20 cellular contexts compared by ENCODE assay signal in the genomic region with DNA sequence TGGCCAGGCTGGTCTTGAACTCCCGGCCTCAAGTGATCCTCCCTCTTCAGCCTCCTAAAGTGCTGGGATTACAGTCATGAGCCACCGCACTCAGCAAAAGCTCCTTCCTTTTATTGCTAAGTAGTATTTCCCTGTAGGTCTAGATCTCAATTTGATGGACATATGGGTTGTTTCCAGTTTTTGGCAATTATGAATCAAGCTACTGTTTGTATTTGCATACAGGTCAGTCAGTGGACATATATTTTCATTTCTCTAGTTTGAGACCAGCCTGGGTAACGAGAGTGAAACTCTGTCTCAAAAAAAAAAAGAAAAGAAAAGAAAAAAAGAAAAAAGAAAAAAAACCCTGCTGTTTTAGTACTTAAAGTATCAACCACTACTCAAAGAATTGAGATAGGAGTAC. TPM values are rescaled to one million over a fixed set of nuclear protein-coding genes. Genes with fewer than 3 reads are reported as not detected.
"Had no signal": no experiment of that assay in that cellular context is flagged by ENCODE, and none has a peak within 500 bp of the region (broad histone marks: within the 10 kb centered on the region; RNA-seq: fewer than 3 reads in every experiment).

No MANE protein-coding gene starts in this region.

- H3K4me1 ChIP-seq: body of pancreas, left lung, sigmoid colon, upper lobe of right lung had no signal

- H3K27ac Mint-ChIP-seq: activated naive CD4-positive, alpha-beta T cell treated with anti-CD3 and anti-CD28 coated beads, Interleukin-2, amount 50 U/mL, for 24 hours; stimulated activated naive CD8-positive, alpha-beta T cell treated with anti-CD3 and anti-CD28 coated beads, Interleukin-15, Interleukin-2, amounts not matched to agents 100 ng/mL and 50 ng/mL, for 24 hours had no signal

- H3K27me3 ChIP-seq: body of pancreas, heart left ventricle, left lung, sigmoid colon, upper lobe of right lung had no signal

- DNase-seq: activated CD4-positive, alpha-beta T cell treated with anti-CD3 and anti-CD28 coated beads, Interleukin-2, amount 50 U/mL, for 4 hours; activated T-cell treated with anti-CD3 and anti-CD28 coated beads, Interleukin-2, amount 50 U/mL, for 1 hour; amniotic stem cell; body of pancreas; cortex of kidney; effector CD8-positive, alpha-beta T cell; heart left ventricle; left lung; sigmoid colon; stimulated activated CD4-positive, alpha-beta T cell treated with anti-CD3 and anti-CD28 coated beads, Interleukin-12 subunit alpha, Interleukin-12 subunit beta, amount 100 ng/mL, for 4 hours; upper lobe of right lung had no signal

- H3K9me3 Mint-ChIP-seq: activated naive CD4-positive, alpha-beta T cell treated with anti-CD3 and anti-CD28 coated beads, Interleukin-2, amount 50 U/mL, for 24 hours; central memory CD8-positive, alpha-beta T cell; stimulated activated naive CD8-positive, alpha-beta T cell treated with anti-CD3 and anti-CD28 coated beads, Interleukin-15, Interleukin-2, amounts not matched to agents 100 ng/mL and 50 ng/mL, for 24 hours had no signal

- H3K4me3 ChIP-seq: body of pancreas, heart left ventricle, left lung, sigmoid colon, upper lobe of right lung had no signal

- H3K4me1 Mint-ChIP-seq: central memory CD8-positive, alpha-beta T cell had no signal

- H3K27ac ChIP-seq: body of pancreas, heart left ventricle, left lung, sigmoid colon, upper lobe of right lung had no signal

- H3K4me3 Mint-ChIP-seq: activated naive CD4-positive, alpha-beta T cell treated with anti-CD3 and anti-CD28 coated beads, Interleukin-2, amount 50 U/mL, for 24 hours; central memory CD8-positive, alpha-beta T cell; stimulated activated naive CD8-positive, alpha-beta T cell treated with anti-CD3 and anti-CD28 coated beads, Interleukin-15, Interleukin-2, amounts not matched to agents 100 ng/mL and 50 ng/mL, for 24 hours had no signal

- H3K9me3 ChIP-seq: body of pancreas, heart left ventricle, left lung, sigmoid colon, upper lobe of right lung had no signal

- H3K27me3 Mint-ChIP-seq: activated naive CD4-positive, alpha-beta T cell treated with anti-CD3 and anti-CD28 coated beads, Interleukin-2, amount 50 U/mL, for 24 hours; central memory CD8-positive, alpha-beta T cell; stimulated activated naive CD8-positive, alpha-beta T cell treated with anti-CD3 and anti-CD28 coated beads, Interleukin-15, Interleukin-2, amounts not matched to agents 100 ng/mL and 50 ng/mL, for 24 hours had no signal

RNA-seq across cellular contexts. Expression of gene SPDYE6, which starts 33.6 kb away (rescaled TPM):
- total RNA-seq: body of pancreas, fibroblast of lung, frontal cortex, heart left ventricle, left lung, osteoblast, pulmonary artery endothelial cell, sigmoid colon, temporal lobe, upper lobe of right lung had no signal
- polyA plus RNA-seq: fibroblast of lung, neural cell had no signal
